8 cellular contexts compared by ENCODE assay signal in genomic region chr14:20934148-20934762, GRCh38. TPM values are rescaled to one million over a fixed set of nuclear protein-coding genes. Genes with fewer than 3 reads are reported as not detected.
A peak's percentile ranks its signal among the peaks of the same experiment; 100 is the strongest.
DNase-seq lines count a peak whose midpoint lies in the region; ATAC-seq, FAIRE-seq and TF ChIP-seq lines count a peak whose summit lies in the region.

No MANE protein-coding gene starts in this region.

- no peaks in the 10 kb centered on the region for H4K20me1 ChIP-seq in astrocyte (ENCODE audit: insufficient read depth, low read length)

- no peaks in the 10 kb centered on the region for H3K27me3 ChIP-seq in astrocyte (ENCODE audit: insufficient read depth, low read length)

- H3K9me3 ChIP-seq in astrocyte (ENCODE audit: insufficient read depth, low read depth, low read length) = no peaks in the 10 kb centered on the region

- TF ChIP-seq CTCF in LNCAP (IDR thresholded peaks at IDR 0.05) = peak; percentile 84
- TF ChIP-seq CTCF in astrocyte (IDR thresholded peaks at IDR 0.05; ENCODE audit: insufficient read depth, low read depth, low read length) = peak; percentile 11

- H3K27ac ChIP-seq in astrocyte (ENCODE audit: low read depth, low read length) = no peak overlapping the region

- no peak overlapping the region for H3K4me2 ChIP-seq in astrocyte (ENCODE audit: low read length)

- H3K4me1 Mint-ChIP-seq in astrocyte (ENCODE audit: low read depth, unreplicated experiment) = no peaks in the 10 kb centered on the region

- H3K4me1 ChIP-seq in astrocyte (ENCODE audit: insufficient read depth, low read length) = no peaks in the 10 kb centered on the region

- no peak overlapping the region for H3K4me3 ChIP-seq in astrocyte (ENCODE audit: insufficient read depth, low read depth, low read length)

- DNase-seq in EL = peak; percentile 19
- no peak for DNase-seq in astrocyte (ENCODE audit: low read depth)
- peak; percentile 33 for DNase-seq in left kidney (ENCODE audit: low read depth, low spot score)
- peak; percentile 48 for DNase-seq in urothelium cell line (ENCODE audit: low spot score)
- no peak for DNase-seq in GOT3 (lab: John Stamatoyannopoulos, UW)
- no peak for DNase-seq in DMS53 (lab: John Stamatoyannopoulos, UW)

- no peak overlapping the region for H3K9ac ChIP-seq in astrocyte (ENCODE audit: low read length)

- H3K9me3 Mint-ChIP-seq in astrocyte (ENCODE audit: unreplicated experiment) = peaks cover 4% of the 10 kb centered on the region

- no peak overlapping the region for H3K4me3 Mint-ChIP-seq in astrocyte (ENCODE audit: unreplicated experiment)

- no peak overlapping the region for H2AFZ ChIP-seq in astrocyte (ENCODE audit: low read depth, low read length)

- H3K27me3 Mint-ChIP-seq in astrocyte (ENCODE audit: low read depth, unreplicated experiment) = peaks cover 20% of the 10 kb centered on the region

- H3K79me2 ChIP-seq in astrocyte (ENCODE audit: insufficient read depth, low read length) = no peaks in the 10 kb centered on the region

- no peak overlapping the region for H3K27ac Mint-ChIP-seq in astrocyte (ENCODE audit: unreplicated experiment)

- H3K36me3 Mint-ChIP-seq in astrocyte (ENCODE audit: low read depth, unreplicated experiment) = no peaks in the 10 kb centered on the region

- H3K36me3 ChIP-seq in astrocyte (ENCODE audit: insufficient read depth, low read length) = no peaks in the 10 kb centered on the region

- FAIRE-seq in astrocyte (lab: Jason Lieb, UNC) (no peak), urothelium cell line (lab: Jason Lieb, UNC) (no peak)

- no peak for ATAC-seq in GM21737 (IDR thresholded peaks at IDR 0.05; ENCODE audit: unreplicated experiment)

RNA-seq across cellular contexts. Expression of gene RNASE2, which starts 21.0 kb away (rescaled TPM):
- total RNA-seq in astrocyte = not detected in 2 replicates

RNA-seq across cellular contexts. Expression of gene RNASE3, which starts 43.1 kb away (rescaled TPM):
- not detected in 2 replicates for total RNA-seq in astrocyte

RNA-seq across cellular contexts. Expression of gene METTL17, which starts 55.5 kb away (rescaled TPM):
- total RNA-seq in astrocyte = 45.1 and 49.0 TPM in 2 replicates

Comparison
In these comparisons a context has a peak if more than half of its experiments do, and no peak if none do; other contexts are left out.
1. DNase-seq: peak in EL (single experiment), left kidney (single experiment) and urothelium cell line (single experiment); none in astrocyte (single experiment), GOT3 (single experiment) and DMS53 (single experiment).